ENCODE assay signal across 22 cellular contexts in the genomic region with DNA sequence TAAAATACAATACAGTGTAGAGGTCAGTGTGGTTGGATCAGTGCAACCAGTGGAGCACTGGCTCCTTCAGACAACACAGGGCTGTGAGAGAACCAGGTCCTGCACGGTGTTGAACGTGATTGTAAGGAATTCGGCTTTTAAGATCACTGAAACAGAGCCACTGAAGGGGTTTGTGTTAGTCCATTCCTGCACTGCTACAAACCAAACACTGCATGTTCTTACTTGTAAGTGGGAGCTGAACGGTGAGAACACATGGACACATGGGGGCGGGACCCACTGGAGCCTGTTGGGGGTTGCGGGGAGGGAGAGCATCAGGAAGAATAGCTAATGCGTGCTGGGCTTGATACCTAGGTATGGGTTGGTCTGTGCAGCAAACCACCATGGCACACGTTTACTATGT.
DNase-seq lines count a peak whose midpoint lies in the region; ATAC-seq, FAIRE-seq and TF ChIP-seq lines count a peak whose summit lies in the region.
"Had no signal": no experiment of that assay in that cellular context is flagged by ENCODE, and none has a peak within 500 bp of the region (broad histone marks: within the 10 kb centered on the region; RNA-seq: fewer than 3 reads in every experiment).

No MANE protein-coding gene starts in this region.

- peaks cover 48 to 54% of the 10 kb centered on the region in 2 donors for H3K4me1 ChIP-seq in thyroid gland
- H3K4me1 ChIP-seq: BE2C had no signal

- peak; percentile 42 for DNase-seq in bronchial epithelial cell (ENCODE audit: low read depth)
- DNase-seq in thyroid gland = peak; percentile 91 to 92
- DNase-seq in T-helper 17 cell = no peak
- no peak for DNase-seq in NK-92 (lab: John Stamatoyannopoulos, UW; ENCODE audit: unreplicated experiment)
- DNase-seq: 8988T; ACHN; BE2C; C1 segment of cervical spinal cord; CD4-positive, alpha-beta memory T cell; CD4-positive, CD25-positive, alpha-beta regulatory T cell; CD8-positive, alpha-beta memory T cell; COR-L47; DMS79 treated with DMSO at 0.1 percent for 48 hours; GF-D8 had no signal

- peak overlapping the region; percentile 77 to 96 (median 91) for H3K27ac ChIP-seq in thyroid gland
- H3K27ac ChIP-seq: BLaER1 had no signal

- H3K4me3 ChIP-seq in bronchial epithelial cell (ENCODE audit: low read depth, low read length) (no peak overlapping the region), thyroid gland (replicated peaks in 1 of 3) (no peak overlapping the region)
- H3K4me3 ChIP-seq: BLaER1 had no signal

- FAIRE-seq in bronchial epithelial cell (lab: Jason Lieb, UNC) = no peak
- FAIRE-seq: A204.1, D721Med, G401.6, GM12891, GM19239 had no signal

- 55 to 57% methylated on average over 8 of the region's 8 CpGs for WGBS in thyroid gland, 2 donors

- intact Hi-C loops in thyroid gland (cut with DNase I) = no loop called here

- H3K9me3 ChIP-seq in thyroid gland = no peaks in the 10 kb centered on the region
- H3K9me3 ChIP-seq in T-helper 17 cell (ENCODE audit: control insufficient read depth, low read length, poor library complexity, severe bottlenecking) = no peaks in the 10 kb centered on the region
- H3K9me3 ChIP-seq: BE2C, BLaER1 had no signal

- ATAC-seq in HG03039 (IDR thresholded peaks at IDR 0.05; ENCODE audit: unreplicated experiment) (no peak), T-helper 17 cell (no peak)

- no peak overlapping the region for H3K27ac Mint-ChIP-seq in T-helper 17 cell
- H3K27ac Mint-ChIP-seq: CD14-positive monocyte; CD4-positive, alpha-beta memory T cell; CD8-positive, alpha-beta memory T cell had no signal

- H3K36me3 Mint-ChIP-seq in T-helper 17 cell (ENCODE audit: low read depth) = no peaks in the 10 kb centered on the region
- H3K36me3 Mint-ChIP-seq: CD14-positive monocyte; CD4-positive, alpha-beta memory T cell had no signal

- TF ChIP-seq POLR2A in thyroid gland (IDR thresholded peaks at IDR 0.05) = no peak

- no peak for TF ChIP-seq CTCF in bronchial epithelial cell (IDR thresholded peaks at IDR 0.05; ENCODE audit: insufficient read depth, low read length, severe bottlenecking)
- TF ChIP-seq CTCF in thyroid gland (IDR thresholded peaks at IDR 0.05) = no peak

- peaks cover 2% of the 10 kb centered on the region for H3K27me3 ChIP-seq in bronchial epithelial cell (ENCODE audit: control insufficient read depth, insufficient read depth, low read length)
- H3K27me3 ChIP-seq in thyroid gland = no peaks in the 10 kb centered on the region
- H3K27me3 ChIP-seq: BE2C, BLaER1 had no signal

- H3K36me3 ChIP-seq in bronchial epithelial cell (ENCODE audit: control insufficient read depth, insufficient read depth, low read length) (no peaks in the 10 kb centered on the region), thyroid gland (no peaks in the 10 kb centered on the region)
- H3K36me3 ChIP-seq: BE2C, BLaER1 had no signal

- peaks cover 17% of the 10 kb centered on the region for H3K4me1 Mint-ChIP-seq in T-helper 17 cell
- H3K4me1 Mint-ChIP-seq: CD14-positive monocyte had no signal

- peaks cover 6% of the 10 kb centered on the region for H3K27me3 Mint-ChIP-seq in T-helper 17 cell
- H3K27me3 Mint-ChIP-seq: CD4-positive, alpha-beta memory T cell; CD4-positive, CD25-positive, alpha-beta regulatory T cell had no signal

- no peak overlapping the region for H3K4me3 Mint-ChIP-seq in T-helper 17 cell
- H3K4me3 Mint-ChIP-seq: CD14-positive monocyte; CD4-positive, alpha-beta memory T cell; CD4-positive, CD25-positive, alpha-beta regulatory T cell; CD8-positive, alpha-beta memory T cell had no signal

Comparison
In these comparisons a context has a peak if more than half of its experiments do, and no peak if none do; other contexts are left out.
1. DNase-seq: peak in bronchial epithelial cell (single experiment) and thyroid gland (2 of 2); none in T-helper 17 cell (0 of 3) and NK-92 (single experiment).